17 cellular contexts compared by ENCODE assay signal in the genomic region with DNA sequence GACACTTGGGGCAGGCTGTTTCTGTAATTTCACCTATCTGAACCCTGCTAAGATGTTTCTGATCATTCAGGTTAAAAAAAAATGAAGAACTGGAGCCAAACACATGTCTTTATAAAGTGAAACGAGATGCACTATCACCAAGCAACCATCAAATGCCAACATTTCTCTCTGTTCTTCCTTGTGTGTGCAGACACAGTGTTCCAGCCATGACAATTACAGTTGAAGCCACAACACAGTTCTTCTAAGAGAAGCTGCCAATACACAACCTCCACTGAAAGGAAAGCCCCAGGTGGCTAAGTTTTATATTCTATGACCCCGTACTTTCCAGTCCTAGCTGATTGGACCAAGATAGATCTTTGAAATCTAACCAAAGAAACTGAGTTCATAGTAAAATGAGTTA.
A peak's percentile ranks its signal among the peaks of the same experiment; 100 is the strongest.
DNase-seq lines count a peak whose midpoint lies in the region; ATAC-seq and TF ChIP-seq lines count a peak whose summit lies in the region.
"Had no signal": no experiment of that assay in that cellular context is flagged by ENCODE, and none has a peak within 500 bp of the region (broad histone marks: within the 10 kb centered on the region; RNA-seq: fewer than 3 reads in every experiment).

No MANE protein-coding gene starts in this region.

- H3K9me3 Mint-ChIP-seq in natural killer cell treated with Interleukin-12 subunit alpha and Interleukin-12 subunit beta and Interleukin-15 and Interleukin-18, amount 100 ng/mL, for 72 hours, result peaks cover 5% of the 10 kb centered on the region

- no peaks in the 10 kb centered on the region for H3K9me3 ChIP-seq in prostate gland
- H3K9me3 ChIP-seq in right cardiac atrium (ENCODE audit: control insufficient read depth, low read length), result no peaks in the 10 kb centered on the region
- H3K9me3 ChIP-seq: BE2C; BLaER1 treated with 17β-estradiol and CSF1 and Interleukin-3, amounts not matched to agents 10 nM and 100 nM had no signal

- no peak overlapping the region for H3K4me3 Mint-ChIP-seq in natural killer cell treated with Interleukin-12 subunit alpha and Interleukin-12 subunit beta and Interleukin-15 and Interleukin-18, amount 100 ng/mL, for 72 hours
- H3K4me3 Mint-ChIP-seq: CD14-positive monocyte; CD4-positive, alpha-beta T cell; CD8-positive, alpha-beta memory T cell had no signal

- H3K4me3 ChIP-seq in prostate gland (no peak overlapping the region), right cardiac atrium (ENCODE audit: low read length) (no peak overlapping the region)
- H3K4me3 ChIP-seq: BLaER1 treated with 17β-estradiol and CSF1 and Interleukin-3, amounts not matched to agents 10 nM and 100 nM; GM23248 had no signal

- no peak for TF ChIP-seq POLR2A in prostate gland (IDR thresholded peaks at IDR 0.05)

- 16% methylated on average over 2 of the region's 2 CpGs for WGBS in prostate gland
- WGBS in right cardiac atrium, result 61% methylated on average over 2 of the region's 2 CpGs

- no peaks in the 10 kb centered on the region for H3K36me3 Mint-ChIP-seq in natural killer cell treated with Interleukin-12 subunit alpha and Interleukin-12 subunit beta and Interleukin-15 and Interleukin-18, amount 100 ng/mL, for 72 hours
- H3K36me3 Mint-ChIP-seq: CD14-positive monocyte; CD8-positive, alpha-beta memory T cell had no signal

- no peak for ATAC-seq in natural killer cell treated with Interleukin-12 subunit alpha and Interleukin-12 subunit beta and Interleukin-15 and Interleukin-18, amount 100 ng/mL, for 72 hours
- ATAC-seq in right cardiac atrium, result no peak

- H3K27ac ChIP-seq in VCaP (peak overlapping the region; percentile 71), prostate gland (no peak overlapping the region), right cardiac atrium (ENCODE audit: low read length) (no peak overlapping the region)
- H3K27ac ChIP-seq: 22Rv1; BLaER1 treated with 17β-estradiol and CSF1 and Interleukin-3, amounts not matched to agents 10 nM and 100 nM; GM23248 had no signal

- no peak overlapping the region for H3K27ac Mint-ChIP-seq in natural killer cell treated with Interleukin-12 subunit alpha and Interleukin-12 subunit beta and Interleukin-15 and Interleukin-18, amount 100 ng/mL, for 72 hours
- H3K27ac Mint-ChIP-seq: CD14-positive monocyte; CD4-positive, alpha-beta T cell; CD8-positive, alpha-beta memory T cell had no signal

- H3K4me1 ChIP-seq in prostate gland (replicated peaks), result no peaks in the 10 kb centered on the region
- H3K4me1 ChIP-seq in right cardiac atrium (ENCODE audit: control insufficient read depth, insufficient read depth, low read length), result no peaks in the 10 kb centered on the region
- H3K4me1 ChIP-seq: BE2C; BLaER1 treated with 17β-estradiol and CSF1 and Interleukin-3, amounts not matched to agents 10 nM and 100 nM had no signal

- H3K36me3 ChIP-seq in prostate gland, result no peaks in the 10 kb centered on the region
- H3K36me3 ChIP-seq: BE2C; BLaER1 treated with 17β-estradiol and CSF1 and Interleukin-3, amounts not matched to agents 10 nM and 100 nM had no signal

- H3K4me1 Mint-ChIP-seq in natural killer cell treated with Interleukin-12 subunit alpha and Interleukin-12 subunit beta and Interleukin-15 and Interleukin-18, amount 100 ng/mL, for 72 hours (ENCODE audit: low read depth in 2 of 2), result no peaks in the 10 kb centered on the region
- H3K4me1 Mint-ChIP-seq: CD14-positive monocyte; CD8-positive, alpha-beta memory T cell had no signal

- intact Hi-C loops in prostate gland (cut with DNase I), result no loop called here
- intact Hi-C loops in right cardiac atrium (cut with DNase I), result no loop called here

- no peaks in the 10 kb centered on the region for H3K27me3 ChIP-seq in prostate gland (replicated peaks; ENCODE audit: insufficient read depth)
- no peaks in the 10 kb centered on the region for H3K27me3 ChIP-seq in right cardiac atrium (ENCODE audit: control insufficient read depth, insufficient read depth)
- H3K27me3 ChIP-seq: BE2C; BLaER1 treated with 17β-estradiol and CSF1 and Interleukin-3, amounts not matched to agents 10 nM and 100 nM had no signal

- DNase-seq in DMS53 (lab: John Stamatoyannopoulos, UW) (peak; percentile 47), DMS53 treated with DMSO at 0.1 percent for 48 hours (lab: John Stamatoyannopoulos, UW; ENCODE audit: unreplicated experiment) (no peak), prostate gland (ENCODE audit: low spot score) (peak; percentile 52), right cardiac atrium (no peak)
- DNase-seq in natural killer cell treated with Interleukin-12 subunit alpha and Interleukin-12 subunit beta and Interleukin-15 and Interleukin-18, amount 100 ng/mL, for 72 hours (ENCODE audit: low spot score), result no peak
- DNase-seq: BE2C; CD4-positive, alpha-beta T cell; CD8-positive, alpha-beta memory T cell; DMS 273 treated with DMSO at 0.1 percent for 48 hours; DND-41; GM23248; H7; HCEC 1CT had no signal

- no peaks in the 10 kb centered on the region for H3K27me3 Mint-ChIP-seq in natural killer cell treated with Interleukin-12 subunit alpha and Interleukin-12 subunit beta and Interleukin-15 and Interleukin-18, amount 100 ng/mL, for 72 hours
- H3K27me3 Mint-ChIP-seq: CD4-positive, alpha-beta T cell had no signal

- TF ChIP-seq CTCF in VCaP (conservative IDR thresholded peaks at IDR 0.05) (no peak), prostate gland (IDR thresholded peaks at IDR 0.05) (no peak)

Comparison
In these comparisons a context has a peak if more than half of its experiments do, and no peak if none do; other contexts are left out.
1. DNase-seq: peak in DMS53 (single experiment) and prostate gland (single experiment); none in DMS53 treated with DMSO at 0.1 percent for 48 hours (single experiment), natural killer cell treated with Interleukin-12 subunit alpha and Interleukin-12 subunit beta and Interleukin-15 and Interleukin-18, amount 100 ng/mL, for 72 hours (single experiment) and right cardiac atrium (0 of 3).